In genomic region chr3:99817047-99817436, GRCh38 we compare ENCODE assay signal across 8 cellular contexts. TPM values are rescaled to one million over a fixed set of nuclear protein-coding genes. Genes with fewer than 3 reads are reported as not detected.
A peak's percentile ranks its signal among the peaks of the same experiment; 100 is the strongest.
DNase-seq lines count a peak whose midpoint lies in the region; ATAC-seq and TF ChIP-seq lines count a peak whose summit lies in the region.

No MANE protein-coding gene starts in this region.

- H3K27ac ChIP-seq in layer of hippocampus (ENCODE audit: low read depth, low read length) (peak overlapping the region; percentile 84), temporal lobe (ENCODE audit: low read depth, low read length) (peak overlapping the region; percentile 28)

- no peaks in the 10 kb centered on the region for H3K27me3 ChIP-seq in layer of hippocampus (ENCODE audit: control insufficient read depth, insufficient read depth, low read length)

- H3K4me3 ChIP-seq in LNCaP clone FGC (ENCODE audit: low read depth, low read length) = peak overlapping the region; percentile 68
- peak overlapping the region; percentile 78 for H3K4me3 ChIP-seq in astrocyte of the spinal cord (ENCODE audit: low read depth, low read length)

- TF ChIP-seq CTCF in LNCaP clone FGC (IDR thresholded peaks at IDR 0.05; ENCODE audit: control insufficient read depth, extremely low read depth, insufficient read depth) = no peak
- TF ChIP-seq CTCF in astrocyte of the spinal cord (IDR thresholded peaks at IDR 0.05; ENCODE audit: low read depth, low read length) = no peak

- ATAC-seq in GM18520 (IDR thresholded peaks at IDR 0.05; ENCODE audit: unreplicated experiment) = no peak
- no peak for ATAC-seq in HG03354 (IDR thresholded peaks at IDR 0.05; ENCODE audit: poor library complexity, severe bottlenecking, unreplicated experiment)
- no peak for ATAC-seq in GM19397 (IDR thresholded peaks at IDR 0.05; ENCODE audit: unreplicated experiment)

- DNase-seq in D341Med (ENCODE audit: low spot score) = peak; percentile 49
- DNase-seq in LNCaP clone FGC (ENCODE audit: low read depth) = no peak
- DNase-seq in astrocyte of the spinal cord (ENCODE audit: low read depth, low spot score) = no peak

- in situ Hi-C loops in astrocyte of the spinal cord (cut with HindIII; ENCODE audit: low sequenced_read_pairs) = no loop called here

RNA-seq across cellular contexts. Expression of gene CMSS1, which starts 0.6 kb away (rescaled TPM):
- total RNA-seq in temporal lobe = 12.3 TPM
